ENCODE assay signal across 14 cellular contexts in the genomic region with DNA sequence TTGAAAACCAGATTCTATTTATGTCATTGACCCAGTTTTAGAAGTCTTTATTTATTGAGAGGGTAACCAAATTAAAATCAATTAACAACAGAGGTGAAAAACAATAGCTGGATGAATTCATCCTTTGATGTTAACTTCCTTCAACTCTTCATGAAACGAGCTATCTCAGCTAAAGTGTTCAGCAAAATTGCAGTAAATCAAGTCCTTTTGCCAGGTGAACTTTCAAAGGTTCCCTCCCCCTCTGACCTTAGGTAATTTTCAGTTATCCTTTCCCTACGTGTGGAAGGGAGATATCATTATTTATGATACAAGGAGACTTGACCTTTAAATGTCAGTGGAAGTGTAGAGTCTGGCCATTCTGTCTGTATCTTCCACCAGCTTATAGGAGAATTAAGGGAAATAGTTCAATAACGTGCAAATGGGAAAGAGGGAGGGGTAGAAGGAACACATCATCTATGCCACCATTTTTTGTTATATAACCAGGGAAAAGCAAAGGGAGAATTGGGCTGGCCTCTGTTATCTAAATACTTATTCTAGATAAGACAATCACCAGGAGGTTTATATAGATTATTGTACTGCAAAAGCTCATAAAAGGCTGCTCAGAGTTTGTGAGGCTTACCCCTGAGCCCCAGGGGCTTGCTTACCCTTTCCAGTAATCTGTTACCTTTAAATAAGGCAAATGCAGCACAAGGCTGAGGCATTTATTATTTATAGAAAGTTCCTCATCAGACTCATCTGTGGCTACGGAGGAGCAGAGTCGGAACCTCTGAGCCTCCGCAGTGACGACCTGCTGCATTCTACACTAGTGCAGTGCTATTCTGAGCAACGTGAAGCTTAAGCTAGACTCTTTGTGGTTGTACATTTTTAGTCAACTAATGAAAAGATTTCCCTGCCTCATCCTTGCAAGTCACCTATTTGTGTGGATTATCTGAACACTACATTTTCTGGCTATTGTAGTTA. TPM values are rescaled to one million over a fixed set of nuclear protein-coding genes. Genes with fewer than 3 reads are reported as not detected.
DNase-seq lines count a peak whose midpoint lies in the region; ATAC-seq lines count a peak whose summit lies in the region.
"Had no signal": no experiment of that assay in that cellular context is flagged by ENCODE, and none has a peak within 500 bp of the region (broad histone marks: within the 10 kb centered on the region; RNA-seq: fewer than 3 reads in every experiment).

No MANE protein-coding gene starts in this region.

- DNase-seq in stimulated activated naive CD8-positive, alpha-beta T cell treated with anti-CD3 and anti-CD28 coated beads, Interleukin-15, amount 100 ng/mL, for 72 hours, result no peak
- no peak for DNase-seq in stimulated activated naive B cell treated with anti-CD40 and anti-IgM and Interleukin-4, amounts not matched to agents 10 μg/mL and 1 μg/mL and 100 μg/mL, for 72 hours
- no peak for DNase-seq in mesenteric fat pad (ENCODE audit: low spot score)
- no peak for DNase-seq in H4 (ENCODE audit: low spot score)
- no peak for DNase-seq in MV-4-11 (lab: John Stamatoyannopoulos, UW)
- DNase-seq: activated CD4-positive, CD25-positive, alpha-beta regulatory T cell treated with anti-CD3 and anti-CD28 coated beads, Interleukin-2, amount 50 U/mL, for 72 hours; OCI-M1; stimulated activated CD4-positive, alpha-beta T cell treated with anti-CD3 and anti-CD28 coated beads, Interleukin-1b, Interleukin-23, amount 100 ng/mL, for 48 hours; stimulated activated naive CD4-positive, alpha-beta T cell; SW 1271 had no signal

- peak overlapping the region; percentile 59 for H3K27ac Mint-ChIP-seq in stimulated activated naive CD8-positive, alpha-beta T cell treated with anti-CD3 and anti-CD28 coated beads, Interleukin-15, Interleukin-2, amounts not matched to agents 100 ng/mL and 50 ng/mL, for 24 hours
- peak overlapping the region in 1 of 2 donors; percentile 1 for H3K27ac Mint-ChIP-seq in stimulated activated naive CD8-positive, alpha-beta T cell treated with anti-CD3 and anti-CD28 coated beads, Interleukin-15, amount 100 ng/mL, for 72 hours
- H3K27ac Mint-ChIP-seq in activated T-helper 17 cell treated with anti-CD3 and anti-CD28 coated beads, Interleukin-2, amount 50 U/mL, for 72 hours, result peak overlapping the region; percentile 14
- H3K27ac Mint-ChIP-seq in stimulated activated naive B cell treated with anti-CD40 and anti-IgM and Interleukin-4, amounts not matched to agents 10 μg/mL and 1 μg/mL and 100 μg/mL, for 72 hours, result peak overlapping the region; percentile 6
- H3K27ac Mint-ChIP-seq: activated T-helper 2 cell treated with anti-CD3 and anti-CD28 coated beads, Interferon-gamma antibody, Interleukin-2, Interleukin-4, amounts not matched to agents 10 μg/mL and 5 μg/mL and 100 μg/mL, durations not matched to agents 14 hours and 24 hours and 36 hours had no signal

- H3K9me3 Mint-ChIP-seq in stimulated activated naive CD8-positive, alpha-beta T cell treated with anti-CD3 and anti-CD28 coated beads, Interleukin-15, Interleukin-2, amounts not matched to agents 100 ng/mL and 50 ng/mL, for 24 hours, result no peaks in the 10 kb centered on the region
- no peaks in the 10 kb centered on the region for H3K9me3 Mint-ChIP-seq in stimulated activated naive CD8-positive, alpha-beta T cell treated with anti-CD3 and anti-CD28 coated beads, Interleukin-15, amount 100 ng/mL, for 72 hours
- no peaks in the 10 kb centered on the region for H3K9me3 Mint-ChIP-seq in activated T-helper 17 cell treated with anti-CD3 and anti-CD28 coated beads, Interleukin-2, amount 50 U/mL, for 72 hours
- no peaks in the 10 kb centered on the region for H3K9me3 Mint-ChIP-seq in stimulated activated naive B cell treated with anti-CD40 and anti-IgM and Interleukin-4, amounts not matched to agents 10 μg/mL and 1 μg/mL and 100 μg/mL, for 72 hours
- H3K9me3 Mint-ChIP-seq: activated T-helper 2 cell treated with anti-CD3 and anti-CD28 coated beads, Interferon-gamma antibody, Interleukin-2, Interleukin-4, amounts not matched to agents 10 μg/mL and 5 μg/mL and 100 μg/mL, durations not matched to agents 14 hours and 24 hours and 36 hours had no signal

- H3K4me1 Mint-ChIP-seq in stimulated activated naive CD8-positive, alpha-beta T cell treated with anti-CD3 and anti-CD28 coated beads, Interleukin-15, Interleukin-2, amounts not matched to agents 100 ng/mL and 50 ng/mL, for 24 hours (ENCODE audit: low read depth), result peaks cover 78% of the 10 kb centered on the region
- peaks cover 72% of the 10 kb centered on the region for H3K4me1 Mint-ChIP-seq in stimulated activated naive CD8-positive, alpha-beta T cell treated with anti-CD3 and anti-CD28 coated beads, Interleukin-15, amount 100 ng/mL, for 72 hours
- H3K4me1 Mint-ChIP-seq in activated T-helper 17 cell treated with anti-CD3 and anti-CD28 coated beads, Interleukin-2, amount 50 U/mL, for 72 hours, result peaks cover 27% of the 10 kb centered on the region
- peaks cover 10 to 28% of the 10 kb centered on the region in 2 donors for H3K4me1 Mint-ChIP-seq in stimulated activated naive B cell treated with anti-CD40 and anti-IgM and Interleukin-4, amounts not matched to agents 10 μg/mL and 1 μg/mL and 100 μg/mL, for 72 hours

- peaks cover 3% of the 10 kb centered on the region for H3K36me3 Mint-ChIP-seq in stimulated activated naive CD8-positive, alpha-beta T cell treated with anti-CD3 and anti-CD28 coated beads, Interleukin-15, Interleukin-2, amounts not matched to agents 100 ng/mL and 50 ng/mL, for 24 hours (ENCODE audit: low read depth)
- peaks cover 3% of the 10 kb centered on the region for H3K36me3 Mint-ChIP-seq in activated T-helper 17 cell treated with anti-CD3 and anti-CD28 coated beads, Interleukin-2, amount 50 U/mL, for 72 hours (ENCODE audit: low read depth)
- H3K36me3 Mint-ChIP-seq in stimulated activated naive B cell treated with anti-CD40 and anti-IgM and Interleukin-4, amounts not matched to agents 10 μg/mL and 1 μg/mL and 100 μg/mL, for 72 hours, result no peaks in the 10 kb centered on the region

- H3K27me3 Mint-ChIP-seq in stimulated activated naive CD8-positive, alpha-beta T cell treated with anti-CD3 and anti-CD28 coated beads, Interleukin-15, Interleukin-2, amounts not matched to agents 100 ng/mL and 50 ng/mL, for 24 hours, result no peaks in the 10 kb centered on the region
- no peaks in the 10 kb centered on the region for H3K27me3 Mint-ChIP-seq in stimulated activated naive CD8-positive, alpha-beta T cell treated with anti-CD3 and anti-CD28 coated beads, Interleukin-15, amount 100 ng/mL, for 72 hours
- H3K27me3 Mint-ChIP-seq in activated T-helper 17 cell treated with anti-CD3 and anti-CD28 coated beads, Interleukin-2, amount 50 U/mL, for 72 hours, result no peaks in the 10 kb centered on the region
- H3K27me3 Mint-ChIP-seq in stimulated activated naive B cell treated with anti-CD40 and anti-IgM and Interleukin-4, amounts not matched to agents 10 μg/mL and 1 μg/mL and 100 μg/mL, for 72 hours, result no peaks in the 10 kb centered on the region

- no peak for ATAC-seq in stimulated activated naive CD8-positive, alpha-beta T cell treated with anti-CD3 and anti-CD28 coated beads, Interleukin-15, amount 100 ng/mL, for 72 hours
- peak; percentile 39 for ATAC-seq in HG02852 (IDR thresholded peaks at IDR 0.05; ENCODE audit: unreplicated experiment)
- ATAC-seq in activated T-helper 17 cell treated with anti-CD3 and anti-CD28 coated beads, Interleukin-2, amount 50 U/mL, for 72 hours (replicated peaks), result no peak
- ATAC-seq in stimulated activated naive B cell treated with anti-CD40 and anti-IgM and Interleukin-4, amounts not matched to agents 10 μg/mL and 1 μg/mL and 100 μg/mL, for 72 hours (replicated peaks), result peak; percentile 86 to 87

- no peak overlapping the region for H3K4me3 Mint-ChIP-seq in stimulated activated naive CD8-positive, alpha-beta T cell treated with anti-CD3 and anti-CD28 coated beads, Interleukin-15, Interleukin-2, amounts not matched to agents 100 ng/mL and 50 ng/mL, for 24 hours
- H3K4me3 Mint-ChIP-seq in stimulated activated naive CD8-positive, alpha-beta T cell treated with anti-CD3 and anti-CD28 coated beads, Interleukin-15, amount 100 ng/mL, for 72 hours, result no peak overlapping the region
- no peak overlapping the region for H3K4me3 Mint-ChIP-seq in activated T-helper 17 cell treated with anti-CD3 and anti-CD28 coated beads, Interleukin-2, amount 50 U/mL, for 72 hours
- no peak overlapping the region for H3K4me3 Mint-ChIP-seq in stimulated activated naive B cell treated with anti-CD40 and anti-IgM and Interleukin-4, amounts not matched to agents 10 μg/mL and 1 μg/mL and 100 μg/mL, for 72 hours

RNA-seq across cellular contexts. Expression of a gene that starts 18.4 kb away (rescaled TPM):
- 10 to 100 TPM in 1 of 2 donors, 1 to 10 TPM in 1; 9.5 to 16.3 TPM for total RNA-seq in activated T-helper 17 cell treated with anti-CD3 and anti-CD28 coated beads, Interleukin-2, amount 50 U/mL, for 72 hours
- total RNA-seq in mesenteric fat pad, result 0.64 TPM
- total RNA-seq in H4 (2014; rRNA removed; shearing (Covaris generic)), result 0.46 and 2.0 TPM in 2 replicates

Comparison
In these comparisons a context has a peak if more than half of its experiments do, and no peak if none do; other contexts are left out.
1. ATAC-seq: peak in HG02852 (single experiment) and stimulated activated naive B cell treated with anti-CD40 and anti-IgM and Interleukin-4, amounts not matched to agents 10 μg/mL and 1 μg/mL and 100 μg/mL, for 72 hours (2 of 2); none in stimulated activated naive CD8-positive, alpha-beta T cell treated with anti-CD3 and anti-CD28 coated beads, Interleukin-15, amount 100 ng/mL, for 72 hours (single experiment) and activated T-helper 17 cell treated with anti-CD3 and anti-CD28 coated beads, Interleukin-2, amount 50 U/mL, for 72 hours (single experiment).